1 cellular context compared by ENCODE assay signal in genomic region chr14:37595809-37596595, GRCh38.
TF ChIP-seq lines count a peak whose summit lies in the region.

No MANE protein-coding gene starts in this region.

TF ChIP-seq in HepG2, 621 proteins besides CTCF, POLR2A, EP300 and RAD21 (continued from another document and continues in another):
- TF ChIP-seq ZFP62 (CRISPR knock-in tag; IDR thresholded peaks at IDR 0.05) (peak; percentile 91; the same call in 1 of the 2 replicates), RARG (CRISPR knock-in tag; IDR thresholded peaks at IDR 0.05; ENCODE audit: low read depth) (peak; percentile 94), POLR2AphosphoS5 (IDR thresholded peaks at IDR 0.05; ENCODE audit: low read depth, low read length) (peak; percentile 89), MBD4 (IDR thresholded peaks at IDR 0.05; ENCODE audit: borderline replicate concordance, low read length) (no peak), MTF1 (CRISPR knock-in tag; IDR thresholded peaks at IDR 0.05) (peak; percentile 79; the same call in 1 of the 2 replicates), MAFF (IDR thresholded peaks at IDR 0.05; ENCODE audit: low read depth, low read length) (no peak), RXRB (CRISPR knock-in tag; IDR thresholded peaks at IDR 0.05; ENCODE audit: borderline replicate concordance) (no peak; the same call in none of the 2 replicates), SP1 (IDR thresholded peaks at IDR 0.05) (no peak), SP1 (CRISPR knock-in tag; IDR thresholded peaks at IDR 0.05) (peak; percentile 66), ELF1 (CRISPR knock-in tag; IDR thresholded peaks at IDR 0.05) (peak; percentile 64), TSC22D2 (CRISPR knock-in tag; IDR thresholded peaks at IDR 0.05; ENCODE audit: borderline replicate concordance) (0 out of 2 replicates have a peak, but pooled peaks have one; percentile 87), DPF2 (CRISPR knock-in tag; IDR thresholded peaks at IDR 0.05; ENCODE audit: borderline replicate concordance, low read depth) (peak; percentile 79), EZH2 (conservative IDR thresholded peaks at IDR 0.05; ENCODE audit: low read depth, low read length) (no peak), ZNF615 (CRISPR knock-in tag; IDR thresholded peaks at IDR 0.05; ENCODE audit: borderline replicate concordance) (no peak), TIGD3 (CRISPR knock-in tag; IDR thresholded peaks at IDR 0.05; ENCODE audit: borderline replicate concordance) (no peak; the same call in 1 of the 2 replicates), EHMT2 (IDR thresholded peaks at IDR 0.05; ENCODE audit: borderline replicate concordance, low read depth, low read length) (no peak; the same call in 1 of the 2 replicates), ZNF580 (CRISPR knock-in tag; IDR thresholded peaks at IDR 0.05; ENCODE audit: borderline replicate concordance, low read depth) (peak; percentile 93; the same call in 1 of the 2 replicates), MZF1 (CRISPR knock-in tag; IDR thresholded peaks at IDR 0.05; ENCODE audit: borderline replicate concordance) (no peak), ZNF230 (CRISPR knock-in tag; IDR thresholded peaks at IDR 0.05) (peak; percentile 98; the same call in 1 of the 2 replicates), ZNF761 (CRISPR knock-in tag; conservative IDR thresholded peaks at IDR 0.05) (peak; percentile 96; the same call in 1 of the 2 replicates), ZNF142 (CRISPR knock-in tag; IDR thresholded peaks at IDR 0.05) (0 out of 2 replicates have a peak, but pooled peaks have one; percentile 8), ZNF10 (CRISPR knock-in tag; IDR thresholded peaks at IDR 0.05; ENCODE audit: borderline replicate concordance, low read depth) (peak; percentile 36; the same call in 1 of the 2 replicates), PAF1 (CRISPR knock-in tag; IDR thresholded peaks at IDR 0.05) (no peak), RELA (CRISPR knock-in tag; IDR thresholded peaks at IDR 0.05) (peak; percentile 17; the same call in 1 of the 2 replicates), KLF16 (CRISPR knock-in tag; IDR thresholded peaks at IDR 0.05) (peak in 1 of 2 experiments; percentile 88; a peak in 3 of 4 replicates), MAFG (CRISPR knock-in tag; IDR thresholded peaks at IDR 0.05) (0 out of 2 replicates have a peak, but pooled peaks have one; percentile 21), TARDBP (CRISPR knock-in tag; IDR thresholded peaks at IDR 0.05) (peak; percentile 93), ZBTB7B (CRISPR knock-in tag; IDR thresholded peaks at IDR 0.05) (peak; percentile 95), TEAD2 (CRISPR knock-in tag; IDR thresholded peaks at IDR 0.05) (peak; percentile 68), SRY (CRISPR knock-in tag; IDR thresholded peaks at IDR 0.05) (peak; percentile 91), NR3C1 (CRISPR knock-in tag; IDR thresholded peaks at IDR 0.05) (no peak), ARID2 (CRISPR knock-in tag; IDR thresholded peaks at IDR 0.05; ENCODE audit: borderline replicate concordance) (peak; percentile 98)
- TF ChIP-seq, protein P1, sequence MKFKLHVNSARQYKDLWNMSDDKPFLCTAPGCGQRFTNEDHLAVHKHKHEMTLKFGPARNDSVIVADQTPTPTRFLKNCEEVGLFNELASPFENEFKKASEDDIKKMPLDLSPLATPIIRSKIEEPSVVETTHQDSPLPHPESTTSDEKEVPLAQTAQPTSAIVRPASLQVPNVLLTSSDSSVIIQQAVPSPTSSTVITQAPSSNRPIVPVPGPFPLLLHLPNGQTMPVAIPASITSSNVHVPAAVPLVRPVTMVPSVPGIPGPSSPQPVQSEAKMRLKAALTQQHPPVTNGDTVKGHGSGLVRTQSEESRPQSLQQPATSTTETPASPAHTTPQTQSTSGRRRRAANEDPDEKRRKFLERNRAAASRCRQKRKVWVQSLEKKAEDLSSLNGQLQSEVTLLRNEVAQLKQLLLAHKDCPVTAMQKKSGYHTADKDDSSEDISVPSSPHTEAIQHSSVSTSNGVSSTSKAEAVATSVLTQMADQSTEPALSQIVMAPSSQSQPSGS (CRISPR knock-in tag; IDR thresholded peaks at IDR 0.05), result peak; percentile 59
- TF ChIP-seq, protein P2, sequence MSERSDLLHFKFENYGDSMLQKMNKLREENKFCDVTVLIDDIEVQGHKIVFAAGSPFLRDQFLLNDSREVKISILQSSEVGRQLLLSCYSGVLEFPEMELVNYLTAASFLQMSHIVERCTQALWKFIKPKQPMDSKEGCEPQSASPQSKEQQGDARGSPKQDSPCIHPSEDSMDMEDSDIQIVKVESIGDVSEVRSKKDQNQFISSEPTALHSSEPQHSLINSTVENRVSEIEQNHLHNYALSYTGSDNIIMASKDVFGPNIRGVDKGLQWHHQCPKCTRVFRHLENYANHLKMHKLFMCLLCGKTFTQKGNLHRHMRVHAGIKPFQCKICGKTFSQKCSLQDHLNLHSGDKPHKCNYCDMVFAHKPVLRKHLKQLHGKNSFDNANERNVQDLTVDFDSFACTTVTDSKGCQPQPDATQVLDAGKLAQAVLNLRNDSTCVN (CRISPR knock-in tag; IDR thresholded peaks at IDR 0.05; ENCODE audit: borderline replicate concordance), result peak; percentile 67
- TF ChIP-seq, protein P3, sequence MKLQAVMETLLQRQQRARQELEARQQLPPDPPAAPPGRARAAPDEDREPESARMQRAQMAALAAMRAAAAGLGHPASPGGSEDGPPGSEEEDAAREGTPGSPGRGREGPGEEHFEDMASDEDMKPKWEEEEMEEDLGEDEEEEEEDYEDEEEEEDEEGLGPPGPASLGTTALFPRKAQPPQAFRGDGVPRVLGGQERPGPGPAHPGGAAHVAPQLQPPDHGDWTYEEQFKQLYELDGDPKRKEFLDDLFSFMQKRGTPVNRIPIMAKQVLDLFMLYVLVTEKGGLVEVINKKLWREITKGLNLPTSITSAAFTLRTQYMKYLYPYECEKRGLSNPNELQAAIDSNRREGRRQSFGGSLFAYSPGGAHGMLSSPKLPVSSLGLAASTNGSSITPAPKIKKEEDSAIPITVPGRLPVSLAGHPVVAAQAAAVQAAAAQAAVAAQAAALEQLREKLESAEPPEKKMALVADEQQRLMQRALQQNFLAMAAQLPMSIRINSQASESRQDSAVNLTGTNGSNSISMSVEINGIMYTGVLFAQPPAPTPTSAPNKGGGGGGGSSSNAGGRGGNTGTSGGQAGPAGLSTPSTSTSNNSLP (IDR thresholded peaks at IDR 0.05; ENCODE audit: low read depth, low read length), result peak; percentile 73; the same call in 1 of the 2 replicates
- TF ChIP-seq, protein P4, sequence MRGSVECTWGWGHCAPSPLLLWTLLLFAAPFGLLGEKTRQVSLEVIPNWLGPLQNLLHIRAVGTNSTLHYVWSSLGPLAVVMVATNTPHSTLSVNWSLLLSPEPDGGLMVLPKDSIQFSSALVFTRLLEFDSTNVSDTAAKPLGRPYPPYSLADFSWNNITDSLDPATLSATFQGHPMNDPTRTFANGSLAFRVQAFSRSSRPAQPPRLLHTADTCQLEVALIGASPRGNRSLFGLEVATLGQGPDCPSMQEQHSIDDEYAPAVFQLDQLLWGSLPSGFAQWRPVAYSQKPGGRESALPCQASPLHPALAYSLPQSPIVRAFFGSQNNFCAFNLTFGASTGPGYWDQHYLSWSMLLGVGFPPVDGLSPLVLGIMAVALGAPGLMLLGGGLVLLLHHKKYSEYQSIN (CRISPR knock-in tag; IDR thresholded peaks at IDR 0.05; ENCODE audit: borderline replicate concordance), result no peak
- TF ChIP-seq, protein P5, sequence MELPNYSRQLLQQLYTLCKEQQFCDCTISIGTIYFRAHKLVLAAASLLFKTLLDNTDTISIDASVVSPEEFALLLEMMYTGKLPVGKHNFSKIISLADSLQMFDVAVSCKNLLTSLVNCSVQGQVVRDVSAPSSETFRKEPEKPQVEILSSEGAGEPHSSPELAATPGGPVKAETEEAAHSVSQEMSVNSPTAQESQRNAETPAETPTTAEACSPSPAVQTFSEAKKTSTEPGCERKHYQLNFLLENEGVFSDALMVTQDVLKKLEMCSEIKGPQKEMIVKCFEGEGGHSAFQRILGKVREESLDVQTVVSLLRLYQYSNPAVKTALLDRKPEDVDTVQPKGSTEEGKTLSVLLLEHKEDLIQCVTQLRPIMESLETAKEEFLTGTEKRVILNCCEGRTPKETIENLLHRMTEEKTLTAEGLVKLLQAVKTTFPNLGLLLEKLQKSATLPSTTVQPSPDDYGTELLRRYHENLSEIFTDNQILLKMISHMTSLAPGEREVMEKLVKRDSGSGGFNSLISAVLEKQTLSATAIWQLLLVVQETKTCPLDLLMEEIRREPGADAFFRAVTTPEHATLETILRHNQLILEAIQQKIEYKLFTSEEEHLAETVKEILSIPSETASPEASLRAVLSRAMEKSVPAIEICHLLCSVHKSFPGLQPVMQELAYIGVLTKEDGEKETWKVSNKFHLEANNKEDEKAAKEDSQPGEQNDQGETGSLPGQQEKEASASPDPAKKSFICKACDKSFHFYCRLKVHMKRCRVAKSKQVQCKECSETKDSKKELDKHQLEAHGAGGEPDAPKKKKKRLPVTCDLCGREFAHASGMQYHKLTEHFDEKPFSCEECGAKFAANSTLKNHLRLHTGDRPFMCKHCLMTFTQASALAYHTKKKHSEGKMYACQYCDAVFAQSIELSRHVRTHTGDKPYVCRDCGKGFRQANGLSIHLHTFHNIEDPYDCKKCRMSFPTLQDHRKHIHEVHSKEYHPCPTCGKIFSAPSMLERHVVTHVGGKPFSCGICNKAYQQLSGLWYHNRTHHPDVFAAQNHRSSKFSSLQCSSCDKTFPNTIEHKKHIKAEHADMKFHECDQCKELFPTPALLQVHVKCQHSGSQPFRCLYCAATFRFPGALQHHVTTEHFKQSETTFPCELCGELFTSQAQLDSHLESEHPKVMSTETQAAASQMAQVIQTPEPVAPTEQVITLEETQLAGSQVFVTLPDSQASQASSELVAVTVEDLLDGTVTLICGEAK (IDR thresholded peaks at IDR 0.05), result no peak
- TF ChIP-seq, protein P5 (CRISPR knock-in tag; IDR thresholded peaks at IDR 0.05), result peak; percentile 95
